ENCODE assay signal across 21 cellular contexts in the genomic region with DNA sequence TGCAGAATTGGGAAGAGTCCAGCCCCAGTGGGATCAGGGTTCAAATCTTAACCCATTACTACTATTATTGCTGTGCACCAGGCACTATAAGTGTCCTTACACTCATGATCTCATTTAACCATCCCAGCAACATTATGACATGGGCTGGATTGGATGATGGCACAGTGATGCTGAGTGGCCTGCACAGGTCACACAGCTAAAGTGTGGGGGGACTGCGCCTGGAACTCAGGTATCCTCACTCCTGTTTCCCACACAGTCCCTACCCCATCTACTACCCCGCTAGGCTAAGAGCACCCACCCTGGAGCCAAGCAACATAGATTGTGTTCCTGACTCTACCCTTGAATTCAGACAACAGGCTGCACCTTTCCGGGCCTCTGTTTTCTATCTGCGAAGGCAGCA. TPM values are rescaled to one million over a fixed set of nuclear protein-coding genes. Genes with fewer than 3 reads are reported as not detected.
DNase-seq lines count a peak whose midpoint lies in the region; ATAC-seq, FAIRE-seq and TF ChIP-seq lines count a peak whose summit lies in the region.
"Had no signal": no experiment of that assay in that cellular context is flagged by ENCODE, and none has a peak within 500 bp of the region (broad histone marks: within the 10 kb centered on the region; RNA-seq: fewer than 3 reads in every experiment).

No MANE protein-coding gene starts in this region.

- H4K20me1 ChIP-seq in astrocyte (ENCODE audit: insufficient read depth, low read length) = peaks cover 51% of the 10 kb centered on the region

- H3K4me2 ChIP-seq in astrocyte (ENCODE audit: low read length) = no peak overlapping the region
- H3K4me2 ChIP-seq: GM23338 had no signal

- H3K79me2 ChIP-seq in astrocyte (ENCODE audit: insufficient read depth, low read length) = peaks cover 73% of the 10 kb centered on the region

- peak overlapping the region; percentile 31 for H3K9ac ChIP-seq in astrocyte (ENCODE audit: low read length)

- intact Hi-C loops in right cardiac atrium (cut with DNase I) (no loop called here), left ventricle myocardium superior (cut with micrococcal nuclease) (no loop called here), tibial artery (cut with DNase I; ENCODE audit: low total_unique reads) (no loop called here)

- no peak overlapping the region for H3K27ac Mint-ChIP-seq in astrocyte (ENCODE audit: unreplicated experiment)
- peak overlapping the region; percentile 82 for H3K27ac Mint-ChIP-seq in nephron progenitor cell
- H3K27ac Mint-ChIP-seq: CD4-positive, CD25-positive, alpha-beta regulatory T cell; CD8-positive, alpha-beta memory T cell; GM23338 had no signal

- TF ChIP-seq CTCF in astrocyte (IDR thresholded peaks at IDR 0.05; ENCODE audit: insufficient read depth, low read depth, low read length) (no peak), nephron progenitor cell (IDR thresholded peaks at IDR 0.05) (no peak), tibial artery (IDR thresholded peaks at IDR 0.05) (no peak)

- no peak overlapping the region for H2AFZ ChIP-seq in astrocyte (ENCODE audit: low read depth, low read length)
- H2AFZ ChIP-seq: GM23338 had no signal

- H3K36me3 ChIP-seq in astrocyte (ENCODE audit: insufficient read depth, low read length) (peaks cover 62% of the 10 kb centered on the region), tibial artery (peaks cover 0 to 5% (median 0%) of the 10 kb centered on the region in 3 donors)
- H3K36me3 ChIP-seq: BE2C had no signal

- ATAC-seq in right cardiac atrium (peak in 1 of 2 donors; percentile 11), left ventricle myocardium superior (no peak), HG03378 (IDR thresholded peaks at IDR 0.05; ENCODE audit: unreplicated experiment) (no peak), HG03025 (IDR thresholded peaks at IDR 0.05; ENCODE audit: low FRiP score, unreplicated experiment) (no peak)
- ATAC-seq: GM23338, HepG2 had no signal

- H3K4me1 ChIP-seq in right cardiac atrium (ENCODE audit: control insufficient read depth, insufficient read depth, low read length) (no peaks in the 10 kb centered on the region), astrocyte (ENCODE audit: insufficient read depth, low read length) (peaks cover 51% of the 10 kb centered on the region), tibial artery (no peaks in the 10 kb centered on the region)
- H3K4me1 ChIP-seq: BE2C had no signal

- H3K36me3 Mint-ChIP-seq in astrocyte (ENCODE audit: low read depth, unreplicated experiment) = peaks cover 30% of the 10 kb centered on the region
- peaks cover 70% of the 10 kb centered on the region for H3K36me3 Mint-ChIP-seq in nephron progenitor cell (ENCODE audit: low read depth)
- H3K36me3 Mint-ChIP-seq: CD4-positive, CD25-positive, alpha-beta regulatory T cell; CD8-positive, alpha-beta memory T cell had no signal

- DNase-seq in right cardiac atrium (no peak), left ventricle myocardium superior (no peak), astrocyte (ENCODE audit: low read depth) (no peak), nephron progenitor cell (no peak), tibial artery (no peak)
- DNase-seq: ACHN; BE2C; CD4-positive, CD25-positive, alpha-beta regulatory T cell; CD8-positive, alpha-beta memory T cell; COR-L47; DMS 273 treated with DMSO at 0.1 percent for 48 hours; DMS53; HCEC 1CT had no signal

- H3K4me1 Mint-ChIP-seq in astrocyte (ENCODE audit: low read depth, unreplicated experiment) (peaks cover 31% of the 10 kb centered on the region), nephron progenitor cell (peaks cover 38% of the 10 kb centered on the region)
- H3K4me1 Mint-ChIP-seq: CD4-positive, CD25-positive, alpha-beta regulatory T cell; CD8-positive, alpha-beta memory T cell had no signal

- H3K27me3 ChIP-seq in right cardiac atrium (ENCODE audit: control insufficient read depth, insufficient read depth) (no peaks in the 10 kb centered on the region), astrocyte (ENCODE audit: insufficient read depth, low read length) (no peaks in the 10 kb centered on the region), tibial artery (peaks cover 0 to 12% of the 10 kb centered on the region in 2 donors)
- H3K27me3 ChIP-seq: BE2C had no signal

- whole genome bisulfite sequencing in right cardiac atrium = 77% methylated on average over 4 of the region's 4 CpGs

- H3K27ac ChIP-seq in right cardiac atrium (ENCODE audit: low read length) = peak overlapping the region; percentile 53
- peak overlapping the region; percentile 9 for H3K27ac ChIP-seq in astrocyte (ENCODE audit: low read depth, low read length)
- H3K27ac ChIP-seq in tibial artery = no peak overlapping the region

- H3K27me3 Mint-ChIP-seq in astrocyte (ENCODE audit: low read depth, unreplicated experiment) (peaks cover 10% of the 10 kb centered on the region), nephron progenitor cell (ENCODE audit: low read depth, poor library complexity) (no peaks in the 10 kb centered on the region)

- H3K9me3 ChIP-seq in right cardiac atrium (ENCODE audit: control insufficient read depth, low read length) (no peaks in the 10 kb centered on the region), astrocyte (ENCODE audit: insufficient read depth, low read depth, low read length) (no peaks in the 10 kb centered on the region), tibial artery (no peaks in the 10 kb centered on the region)
- H3K9me3 ChIP-seq: BE2C had no signal

- H3K9me3 Mint-ChIP-seq in astrocyte (ENCODE audit: unreplicated experiment) (no peaks in the 10 kb centered on the region), nephron progenitor cell (no peaks in the 10 kb centered on the region)
- H3K9me3 Mint-ChIP-seq: CD4-positive, CD25-positive, alpha-beta regulatory T cell; GM23338 had no signal

- no peak overlapping the region for H3K4me3 ChIP-seq in right cardiac atrium (ENCODE audit: low read length)
- H3K4me3 ChIP-seq in astrocyte (ENCODE audit: insufficient read depth, low read depth, low read length) = no peak overlapping the region
- H3K4me3 ChIP-seq in tibial artery = no peak overlapping the region
- H3K4me3 ChIP-seq: GM23338 had no signal

- no peak for FAIRE-seq in astrocyte (lab: Jason Lieb, UNC)
- FAIRE-seq: A204.1, GM12891, GM19239, H54, HepG2 had no signal

- H3K4me3 Mint-ChIP-seq in astrocyte (ENCODE audit: unreplicated experiment) (no peak overlapping the region), nephron progenitor cell (no peak overlapping the region)
- H3K4me3 Mint-ChIP-seq: CD4-positive, CD25-positive, alpha-beta regulatory T cell; CD8-positive, alpha-beta memory T cell; GM23338 had no signal

RNA-seq across cellular contexts. Expression of a gene that starts 16.0 kb away (rescaled TPM):
- total RNA-seq in right cardiac atrium = 10 to 100 TPM in 3 of 4 donors, 1 to 10 TPM in 1; 3.6 to 13.0 (median 11.3) TPM
- polyA plus RNA-seq in right cardiac atrium = 2.6 TPM
- total RNA-seq in left ventricle myocardium superior = 4.2 TPM
- total RNA-seq in astrocyte = 45.8 and 66.2 TPM in 2 replicates
- total RNA-seq: CD4-positive, CD25-positive, alpha-beta regulatory T cell; CD8-positive, alpha-beta memory T cell; HepG2 had no signal
- polyA plus RNA-seq: CD4-positive, CD25-positive, alpha-beta regulatory T cell; CD8-positive, alpha-beta memory T cell; HepG2 had no signal

Comparison
In these comparisons a context has a peak if more than half of its experiments do, and no peak if none do; other contexts are left out.
1. H3K27ac ChIP-seq: peak in right cardiac atrium (single experiment) and astrocyte (single experiment); none in tibial artery (0 of 2).